22 cellular contexts compared by ENCODE assay signal in the genomic region with DNA sequence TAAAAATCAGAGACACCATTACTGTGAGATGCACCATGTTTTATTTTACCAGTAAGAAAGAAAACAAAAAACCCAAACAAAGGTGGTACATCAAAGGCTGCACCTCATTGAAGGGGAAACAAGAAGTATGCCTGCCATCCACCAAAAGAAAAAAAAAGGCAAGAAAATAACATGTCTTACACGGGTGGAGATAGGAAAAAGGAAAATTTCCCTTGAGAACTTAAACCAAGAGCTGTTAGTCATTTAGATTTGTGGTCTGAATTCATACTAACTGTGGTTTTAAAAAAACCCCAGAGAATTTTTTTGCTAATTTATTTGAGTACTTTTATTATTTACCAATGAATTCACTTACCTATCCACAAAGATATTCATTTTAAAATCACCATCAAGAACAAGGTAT.
DNase-seq lines count a peak whose midpoint lies in the region; ATAC-seq and TF ChIP-seq lines count a peak whose summit lies in the region.
"Had no signal": no experiment of that assay in that cellular context is flagged by ENCODE, and none has a peak within 500 bp of the region (broad histone marks: within the 10 kb centered on the region; RNA-seq: fewer than 3 reads in every experiment).

No MANE protein-coding gene starts in this region.

- H3K27me3 Mint-ChIP-seq in activated CD8-positive, alpha-beta T cell treated with anti-CD3 and anti-CD28 coated beads for 36 hours = peaks cover 12% of the 10 kb centered on the region
- peaks cover 10% of the 10 kb centered on the region for H3K27me3 Mint-ChIP-seq in activated CD8-positive, alpha-beta T cell treated with anti-CD3 and anti-CD28 coated beads, Interleukin-2, amount 10 ng/mL, durations not matched to agents 7 days and 5 days (ENCODE audit: low read depth)
- H3K27me3 Mint-ChIP-seq: brain had no signal

- ATAC-seq in activated CD8-positive, alpha-beta T cell treated with anti-CD3 and anti-CD28 coated beads for 36 hours = no peak
- no peak for ATAC-seq in activated CD8-positive, alpha-beta T cell treated with anti-CD3 and anti-CD28 coated beads, Interleukin-2, amount 10 ng/mL, durations not matched to agents 7 days and 5 days
- peak; percentile 58 for ATAC-seq in HG03378 (IDR thresholded peaks at IDR 0.05; ENCODE audit: unreplicated experiment)
- ATAC-seq: left cardiac atrium had no signal

- in situ Hi-C loops in astrocyte of the cerebellum (cut with HindIII; ENCODE audit: low sequenced_read_pairs) = no loop called here

- CTCF ChIA-PET in activated CD8-positive, alpha-beta T cell treated with anti-CD3 and anti-CD28 coated beads for 36 hours (lab: Charles Lee) = interaction anchor here (1.3 kb wide), 1 partner anchor 17 kb away, joined by 4 read pairs; no protein-coding TSS in a partner anchor
- CTCF ChIA-PET in activated CD8-positive, alpha-beta T cell treated with anti-CD3 and anti-CD28 coated beads, Interleukin-2, amount 10 ng/mL, durations not matched to agents 7 days and 5 days (lab: Charles Lee) = interaction anchor here (0.6 kb wide), 1 partner anchor 52 kb away, joined by 4 read pairs; no protein-coding TSS in a partner anchor

- peaks cover 7% of the 10 kb centered on the region for H3K4me1 Mint-ChIP-seq in activated CD8-positive, alpha-beta T cell treated with anti-CD3 and anti-CD28 coated beads for 36 hours (ENCODE audit: low read depth)
- peaks cover 10% of the 10 kb centered on the region for H3K4me1 Mint-ChIP-seq in activated CD8-positive, alpha-beta T cell treated with anti-CD3 and anti-CD28 coated beads, Interleukin-2, amount 10 ng/mL, durations not matched to agents 7 days and 5 days (ENCODE audit: low read depth)
- H3K4me1 Mint-ChIP-seq: neural crest cell had no signal

- H3K27ac Mint-ChIP-seq in activated CD8-positive, alpha-beta T cell treated with anti-CD3 and anti-CD28 coated beads for 36 hours = peak overlapping the region; percentile 25
- no peak overlapping the region for H3K27ac Mint-ChIP-seq in activated CD8-positive, alpha-beta T cell treated with anti-CD3 and anti-CD28 coated beads, Interleukin-2, amount 10 ng/mL, durations not matched to agents 7 days and 5 days
- H3K27ac Mint-ChIP-seq: activated CD4-positive, alpha-beta T cell treated with anti-CD3 and anti-CD28 coated beads, Interleukin-2, amount 10 ng/mL, durations not matched to agents 24 days and 14 days; brain had no signal

- no peaks in the 10 kb centered on the region for H3K36me3 Mint-ChIP-seq in activated CD8-positive, alpha-beta T cell treated with anti-CD3 and anti-CD28 coated beads for 36 hours (ENCODE audit: low read depth)
- H3K36me3 Mint-ChIP-seq in activated CD8-positive, alpha-beta T cell treated with anti-CD3 and anti-CD28 coated beads, Interleukin-2, amount 10 ng/mL, durations not matched to agents 7 days and 5 days (ENCODE audit: low read depth) = no peaks in the 10 kb centered on the region
- H3K36me3 Mint-ChIP-seq: brain had no signal

- no peaks in the 10 kb centered on the region for H3K9me3 Mint-ChIP-seq in activated CD8-positive, alpha-beta T cell treated with anti-CD3 and anti-CD28 coated beads for 36 hours
- no peaks in the 10 kb centered on the region for H3K9me3 Mint-ChIP-seq in activated CD8-positive, alpha-beta T cell treated with anti-CD3 and anti-CD28 coated beads, Interleukin-2, amount 10 ng/mL, durations not matched to agents 7 days and 5 days (ENCODE audit: insufficient read depth)
- H3K9me3 Mint-ChIP-seq: activated CD4-positive, alpha-beta T cell treated with anti-CD3 and anti-CD28 coated beads, Interleukin-2, amount 10 ng/mL, durations not matched to agents 24 days and 14 days; brain had no signal

- no peak for TF ChIP-seq CTCF in activated CD8-positive, alpha-beta T cell treated with anti-CD3 and anti-CD28 coated beads for 36 hours (IDR thresholded peaks at IDR 0.05)
- TF ChIP-seq CTCF in astrocyte of the cerebellum (IDR thresholded peaks at IDR 0.05; ENCODE audit: low read depth, low read length, missing control alignments) = no peak

- H3K4me3 ChIP-seq in astrocyte of the cerebellum (ENCODE audit: low read depth, low read length) = no peak overlapping the region
- H3K4me3 ChIP-seq: coronary artery, prostate gland, spleen had no signal

- no peak overlapping the region for H3K4me3 Mint-ChIP-seq in activated CD8-positive, alpha-beta T cell treated with anti-CD3 and anti-CD28 coated beads for 36 hours
- no peak overlapping the region for H3K4me3 Mint-ChIP-seq in activated CD8-positive, alpha-beta T cell treated with anti-CD3 and anti-CD28 coated beads, Interleukin-2, amount 10 ng/mL, durations not matched to agents 7 days and 5 days
- H3K4me3 Mint-ChIP-seq: activated CD4-positive, alpha-beta T cell treated with anti-CD3 and anti-CD28 coated beads, Interleukin-2, amount 10 ng/mL, durations not matched to agents 24 days and 14 days; brain; neural crest cell had no signal

- intact Hi-C loops in activated CD8-positive, alpha-beta T cell treated with anti-CD3 and anti-CD28 coated beads for 36 hours (cut with micrococcal nuclease) = no loop called here

- POLR2A ChIA-PET in activated CD8-positive, alpha-beta T cell treated with anti-CD3 and anti-CD28 coated beads for 36 hours (lab: Charles Lee) = no interaction called here
- POLR2A ChIA-PET in activated CD8-positive, alpha-beta T cell treated with anti-CD3 and anti-CD28 coated beads, Interleukin-2, amount 10 ng/mL, durations not matched to agents 7 days and 5 days (lab: Charles Lee) = no interaction called here

- no peak for DNase-seq in activated CD8-positive, alpha-beta T cell treated with anti-CD3 and anti-CD28 coated beads for 36 hours
- DNase-seq in activated CD8-positive, alpha-beta T cell treated with anti-CD3 and anti-CD28 coated beads, Interleukin-2, amount 10 ng/mL, durations not matched to agents 7 days and 5 days = no peak
- DNase-seq in astrocyte of the cerebellum (ENCODE audit: low read depth) (peak; percentile 70), stromal cell of bone marrow (ENCODE audit: low read depth) (peak; percentile 31), NCI-H2227 treated with DMSO at 0.1 percent for 48 hours (lab: John Stamatoyannopoulos, UW) (no peak), DMS114 treated with DMSO at 0.1 percent for 48 hours (lab: John Stamatoyannopoulos, UW; ENCODE audit: unreplicated experiment) (no peak), NCI-H1092 (lab: John Stamatoyannopoulos, UW) (no peak)
- DNase-seq: activated CD4-positive, alpha-beta T cell treated with anti-CD3 and anti-CD28 coated beads, Interleukin-2, amount 10 ng/mL, durations not matched to agents 24 days and 14 days; activated naive CD4-positive, alpha-beta T cell treated with Interleukin-2 at 50 U/mL for 16 hours; GF-D8; left cardiac atrium; midbrain; NCI-H1694 treated with DMSO at 0.1 percent for 48 hours; NCI-H345; spleen; stimulated activated CD8-positive, alpha-beta memory T cell treated with anti-CD3 and anti-CD28 coated beads, Interleukin-4, amount 100 ng/mL, for 48 hours; SW 1271 had no signal

Comparison
In these comparisons a context has a peak if more than half of its experiments do, and no peak if none do; other contexts are left out.
1. DNase-seq: peak in astrocyte of the cerebellum (single experiment) and stromal cell of bone marrow (single experiment); none in activated CD8-positive, alpha-beta T cell treated with anti-CD3 and anti-CD28 coated beads for 36 hours (single experiment), activated CD8-positive, alpha-beta T cell treated with anti-CD3 and anti-CD28 coated beads, Interleukin-2, amount 10 ng/mL, durations not matched to agents 7 days and 5 days (single experiment), NCI-H2227 treated with DMSO at 0.1 percent for 48 hours (single experiment), DMS114 treated with DMSO at 0.1 percent for 48 hours (single experiment) and NCI-H1092 (single experiment).